In genomic region chr22:21736948-21737347, GRCh38 we compare ENCODE assay signal across 20 cellular contexts. TPM values are rescaled to one million over a fixed set of nuclear protein-coding genes. Genes with fewer than 3 reads are reported as not detected.
DNase-seq lines count a peak whose midpoint lies in the region; ATAC-seq and TF ChIP-seq lines count a peak whose summit lies in the region.
"Had no signal": no experiment of that assay in that cellular context is flagged by ENCODE, and none has a peak within 500 bp of the region (broad histone marks: within the 10 kb centered on the region; RNA-seq: fewer than 3 reads in every experiment).

No MANE protein-coding gene starts in this region.

- WGBS in ovary, 3 donors = 84 to 87% (median 85%) methylated on average over 9 of the region's 9 CpGs

- peaks cover 0 to 7% of the 10 kb centered on the region in 2 donors for H3K4me1 ChIP-seq in naive thymus-derived CD4-positive, alpha-beta T cell (ENCODE audit: control insufficient read depth in 2 of 2, insufficient read depth in 2 of 2, low read length in 2 of 2)
- H3K4me1 ChIP-seq in ovary (ENCODE audit: insufficient read depth) = peaks cover 4% of the 10 kb centered on the region

- peaks cover 35% of the 10 kb centered on the region for H3K27me3 Mint-ChIP-seq in activated naive CD4-positive, alpha-beta T cell treated with anti-CD3 and anti-CD28 coated beads, Interleukin-2, amount 10 ng/mL, durations not matched to agents 7 days and 5 days
- no peaks in the 10 kb centered on the region for H3K27me3 Mint-ChIP-seq in T-cell
- H3K27me3 Mint-ChIP-seq in naive thymus-derived CD4-positive, alpha-beta T cell = peaks cover 0 to 27% (median 0%) of the 10 kb centered on the region in 5 donors

- POLR2A ChIA-PET in T-cell (lab: Charles Lee) = no interaction called here
- POLR2A ChIA-PET in naive thymus-derived CD4-positive, alpha-beta T cell (lab: Charles Lee) = interaction anchor here (0.6 kb wide), 1 partner anchor 151 kb away, joined by 3 read pairs; no protein-coding TSS in a partner anchor

- TF ChIP-seq CTCF in ovary (IDR thresholded peaks at IDR 0.05) = no peak

- no peaks in the 10 kb centered on the region for H3K27me3 ChIP-seq in naive thymus-derived CD4-positive, alpha-beta T cell (ENCODE audit: control insufficient read depth in 2 of 2, insufficient read depth in 2 of 2, low read length in 2 of 2)
- no peaks in the 10 kb centered on the region for H3K27me3 ChIP-seq in ovary
- H3K27me3 ChIP-seq: SJCRH30 had no signal

- no peak for DNase-seq in activated naive CD4-positive, alpha-beta T cell treated with anti-CD3 and anti-CD28 coated beads, Interleukin-2, amount 10 ng/mL, durations not matched to agents 7 days and 5 days
- no peak for DNase-seq in activated naive CD4-positive, alpha-beta T cell treated with anti-CD3 and anti-CD28 coated beads, Interleukin-2, amount 50 U/mL, for 72 hours (ENCODE audit: low spot score in 2 of 2)
- DNase-seq in T-cell (no peak), UCSD-AML1 (lab: John Stamatoyannopoulos, UW; ENCODE audit: unreplicated experiment) (no peak), ovary (no peak)
- no peak for DNase-seq in naive thymus-derived CD4-positive, alpha-beta T cell
- DNase-seq in stimulated activated CD4-positive, alpha-beta T cell treated with anti-CD3 and anti-CD28 coated beads, Interleukin-2, amount 100 ng/mL, for 24 hours = no peak
- DNase-seq: Calu3, DMS153, KG1, NCI-H1092, NCI-H1436, NCI-H1930, NCI-H510A treated with DMSO at 0.1 percent for 48 hours, OCI-M1, SJCRH30 had no signal

- H3K9me3 ChIP-seq in naive thymus-derived CD4-positive, alpha-beta T cell (ENCODE audit: control insufficient read depth in 2 of 3, low read length in 3 of 3) = no peaks in the 10 kb centered on the region
- no peaks in the 10 kb centered on the region for H3K9me3 ChIP-seq in ovary
- H3K9me3 ChIP-seq: HAP-1, SJCRH30 had no signal

- CTCF ChIA-PET in activated naive CD4-positive, alpha-beta T cell treated with anti-CD3 and anti-CD28 coated beads, Interleukin-2, amount 10 ng/mL, durations not matched to agents 7 days and 5 days (lab: Charles Lee) = no interaction called here
- CTCF ChIA-PET in T-cell (lab: Charles Lee) = no interaction called here
- CTCF ChIA-PET in naive thymus-derived CD4-positive, alpha-beta T cell (lab: Charles Lee) = no interaction called here

- H3K36me3 Mint-ChIP-seq in activated naive CD4-positive, alpha-beta T cell treated with anti-CD3 and anti-CD28 coated beads, Interleukin-2, amount 10 ng/mL, durations not matched to agents 7 days and 5 days = peaks cover 3% of the 10 kb centered on the region
- H3K36me3 Mint-ChIP-seq in activated naive CD4-positive, alpha-beta T cell treated with anti-CD3 and anti-CD28 coated beads, Interleukin-2, amount 50 U/mL, for 72 hours = no peaks in the 10 kb centered on the region
- no peaks in the 10 kb centered on the region for H3K36me3 Mint-ChIP-seq in T-cell
- no peaks in the 10 kb centered on the region for H3K36me3 Mint-ChIP-seq in naive thymus-derived CD4-positive, alpha-beta T cell

- ATAC-seq in activated naive CD4-positive, alpha-beta T cell treated with anti-CD3 and anti-CD28 coated beads, Interleukin-2, amount 50 U/mL, for 72 hours = no peak
- ATAC-seq in T-cell (replicated peaks in 1 of 4) = no peak
- ATAC-seq in naive thymus-derived CD4-positive, alpha-beta T cell = no peak
- ATAC-seq: HepG2 had no signal

- H3K36me3 ChIP-seq in naive thymus-derived CD4-positive, alpha-beta T cell (ENCODE audit: control insufficient read depth in 2 of 3, insufficient read depth in 3 of 3, low read length in 3 of 3) = no peaks in the 10 kb centered on the region
- H3K36me3 ChIP-seq in ovary = no peaks in the 10 kb centered on the region
- H3K36me3 ChIP-seq: HAP-1, SJCRH30 had no signal

- TF ChIP-seq POLR2A in ovary (IDR thresholded peaks at IDR 0.05) = no peak

- H3K27ac Mint-ChIP-seq in activated naive CD4-positive, alpha-beta T cell treated with anti-CD3 and anti-CD28 coated beads, Interleukin-2, amount 10 ng/mL, durations not matched to agents 7 days and 5 days = no peak overlapping the region
- H3K27ac Mint-ChIP-seq in activated naive CD4-positive, alpha-beta T cell treated with anti-CD3 and anti-CD28 coated beads, Interleukin-2, amount 50 U/mL, for 72 hours = no peak overlapping the region
- no peak overlapping the region for H3K27ac Mint-ChIP-seq in T-cell
- no peak overlapping the region for H3K27ac Mint-ChIP-seq in naive thymus-derived CD4-positive, alpha-beta T cell
- H3K27ac Mint-ChIP-seq: GM23338 had no signal

- no peak for TF ChIP-seq EP300 in ovary (IDR thresholded peaks at IDR 0.05)

- peaks cover 19% of the 10 kb centered on the region for H3K4me1 Mint-ChIP-seq in activated naive CD4-positive, alpha-beta T cell treated with anti-CD3 and anti-CD28 coated beads, Interleukin-2, amount 10 ng/mL, durations not matched to agents 7 days and 5 days
- peaks cover 18 to 34% (median 21%) of the 10 kb centered on the region in 3 donors for H3K4me1 Mint-ChIP-seq in T-cell
- H3K4me1 Mint-ChIP-seq in naive thymus-derived CD4-positive, alpha-beta T cell = peaks cover 13 to 26% (median 15%) of the 10 kb centered on the region in 7 donors

- peak overlapping the region; percentile 61 for H3K4me3 Mint-ChIP-seq in activated naive CD4-positive, alpha-beta T cell treated with anti-CD3 and anti-CD28 coated beads, Interleukin-2, amount 10 ng/mL, durations not matched to agents 7 days and 5 days
- H3K4me3 Mint-ChIP-seq in T-cell = peak overlapping the region; percentile 50 to 93 (median 62)
- H3K4me3 Mint-ChIP-seq in naive thymus-derived CD4-positive, alpha-beta T cell = peak overlapping the region in 8 of 10 donors; percentile 30 to 93 (median 67)

- H3K9me3 Mint-ChIP-seq in activated naive CD4-positive, alpha-beta T cell treated with anti-CD3 and anti-CD28 coated beads, Interleukin-2, amount 10 ng/mL, durations not matched to agents 7 days and 5 days = no peaks in the 10 kb centered on the region
- H3K9me3 Mint-ChIP-seq in activated naive CD4-positive, alpha-beta T cell treated with anti-CD3 and anti-CD28 coated beads, Interleukin-2, amount 50 U/mL, for 72 hours = no peaks in the 10 kb centered on the region
- no peaks in the 10 kb centered on the region for H3K9me3 Mint-ChIP-seq in T-cell
- no peaks in the 10 kb centered on the region for H3K9me3 Mint-ChIP-seq in naive thymus-derived CD4-positive, alpha-beta T cell
- H3K9me3 Mint-ChIP-seq: GM23338 had no signal

- no peak overlapping the region for H3K27ac ChIP-seq in naive thymus-derived CD4-positive, alpha-beta T cell (ENCODE audit: low read depth, low read length)
- H3K27ac ChIP-seq in ovary = no peak overlapping the region
- H3K27ac ChIP-seq: HL-60, SJCRH30 had no signal

- no peak overlapping the region for H3K4me3 ChIP-seq in naive thymus-derived CD4-positive, alpha-beta T cell (ENCODE audit: low read length)
- no peak overlapping the region for H3K4me3 ChIP-seq in ovary
- H3K4me3 ChIP-seq: SJCRH30 had no signal

- intact Hi-C loops in naive thymus-derived CD4-positive, alpha-beta T cell (cut with micrococcal nuclease) = loop anchor here (1.0 to 5.0 kb wide), 6 partner anchors 71 to 1405 kb away; partner anchors contain the start of genes MAPK1 (in 1 of the 2), PI4KA (in 1 of the 2), PPIL2 (in 1 of the 2) and RSPH14 (in 1 of the 2)
- intact Hi-C loops in ovary (cut with DNase I) = no loop called here

RNA-seq across cellular contexts. Expression of gene YPEL1, which starts 1.4 kb away (rescaled TPM):
- total RNA-seq in activated naive CD4-positive, alpha-beta T cell treated with anti-CD3 and anti-CD28 coated beads, Interleukin-2, amount 50 U/mL, for 72 hours = 1 to 10 TPM; 2.4 to 4.9 TPM
- 10 to 100 TPM in 2 of 5 donors, 1 to 10 TPM in 3; 8.2 to 12.6 (median 9.9) TPM for total RNA-seq in T-cell
- 1 to 10 TPM; 2.5 to 9.5 (median 3.6) TPM for total RNA-seq in naive thymus-derived CD4-positive, alpha-beta T cell
- polyA plus RNA-seq in naive thymus-derived CD4-positive, alpha-beta T cell = 1 to 10 TPM; 1.5 TPM
- 10 to 100 TPM in 2 of 7 donors, 1 to 10 TPM in 5; 2.9 to 11.4 (median 7.0) TPM for total RNA-seq in ovary
- polyA plus RNA-seq in ovary = 10 to 100 TPM in 1 of 2 donors, 1 to 10 TPM in 1; 8.5 to 10.2 TPM

Comparison
In these comparisons a context has a peak if more than half of its experiments do, and no peak if none do; other contexts are left out.
1. intact Hi-C loops: an anchor here in naive thymus-derived CD4-positive, alpha-beta T cell (1.0 to 5.0 kb wide); none called in ovary.